In the genomic region with DNA sequence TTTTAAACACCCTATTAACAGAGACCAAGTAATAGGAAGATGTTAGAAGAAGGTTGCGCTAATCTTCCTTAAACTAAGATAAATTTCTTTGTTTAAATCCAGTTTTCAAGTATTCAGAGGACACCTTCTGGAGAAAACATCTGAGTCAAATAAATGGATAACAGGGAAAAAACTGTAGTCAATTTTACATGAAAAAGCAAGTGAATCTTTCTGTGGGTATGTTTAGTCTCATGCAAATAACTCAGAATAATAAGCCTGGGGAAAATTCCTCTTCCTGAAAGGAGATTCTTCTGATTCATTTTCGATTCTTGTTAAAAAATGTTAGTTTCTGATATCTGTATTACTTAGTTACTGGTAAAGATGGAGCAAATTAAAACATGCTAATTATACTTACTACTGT, we compare ENCODE assay signal across 19 cellular contexts.
"Had no signal": no experiment of that assay in that cellular context is flagged by ENCODE, and none has a peak within 500 bp of the region (broad histone marks: within the 10 kb centered on the region; RNA-seq: fewer than 3 reads in every experiment).

No MANE protein-coding gene starts in this region.

- H3K9me3 ChIP-seq: esophagus muscularis mucosa, gastroesophageal sphincter, heart left ventricle, left lung, lower lobe of right lung, mucosa of descending colon had no signal

- H3K36me3 ChIP-seq: esophagus muscularis mucosa, gastroesophageal sphincter, heart left ventricle, left lung, lower lobe of right lung had no signal

- H3K79me2 ChIP-seq: hepatocyte had no signal

- H3K27me3 ChIP-seq: esophagus muscularis mucosa, gastroesophageal sphincter, heart left ventricle, hepatocyte, left lung had no signal

- H3K4me1 ChIP-seq: foreskin keratinocyte, gastroesophageal sphincter, heart left ventricle, left lung, lower lobe of right lung had no signal

- DNase-seq: dermis blood vessel endothelial cell; dorsolateral prefrontal cortex; effector CD4-positive, alpha-beta T cell; effector memory CD4-positive, alpha-beta T cell; foreskin keratinocyte; heart left ventricle; hypothalamus; left cardiac atrium; left lung; left ventricle myocardium superior; lower lobe of right lung; mesenchymal stem cell; mucosa of descending colon; naive B cell; naive thymus-derived CD8-positive, alpha-beta T cell had no signal

- H3K9me3 Mint-ChIP-seq: naive B cell; naive thymus-derived CD8-positive, alpha-beta T cell had no signal

- H3K36me3 Mint-ChIP-seq: mesothelial cell of epicardium; naive B cell; naive thymus-derived CD8-positive, alpha-beta T cell had no signal

- H3K27ac ChIP-seq: dorsolateral prefrontal cortex, esophagus muscularis mucosa, foreskin keratinocyte, gastroesophageal sphincter, heart left ventricle, hepatocyte, left lung, lower lobe of right lung had no signal

- H3K4me1 Mint-ChIP-seq: naive B cell; naive thymus-derived CD8-positive, alpha-beta T cell had no signal

- H3K27ac Mint-ChIP-seq: mesothelial cell of epicardium; naive B cell; naive thymus-derived CD8-positive, alpha-beta T cell had no signal

- H2AFZ ChIP-seq: hepatocyte had no signal

- H3K4me3 ChIP-seq: dorsolateral prefrontal cortex, esophagus muscularis mucosa, gastroesophageal sphincter, heart left ventricle, hepatocyte, left lung, lower lobe of right lung, mucosa of descending colon had no signal

- ATAC-seq: foreskin keratinocyte; gastroesophageal sphincter; heart left ventricle; left cardiac atrium; left lung; left ventricle myocardium superior; lower lobe of right lung; mucosa of descending colon; naive thymus-derived CD8-positive, alpha-beta T cell had no signal

- H3K4me2 ChIP-seq: hepatocyte had no signal

- H3K4me3 Mint-ChIP-seq: mesothelial cell of epicardium; naive B cell; naive thymus-derived CD8-positive, alpha-beta T cell had no signal
